Comparison of ENCODE assay signal across 8 cellular contexts in the genomic region with DNA sequence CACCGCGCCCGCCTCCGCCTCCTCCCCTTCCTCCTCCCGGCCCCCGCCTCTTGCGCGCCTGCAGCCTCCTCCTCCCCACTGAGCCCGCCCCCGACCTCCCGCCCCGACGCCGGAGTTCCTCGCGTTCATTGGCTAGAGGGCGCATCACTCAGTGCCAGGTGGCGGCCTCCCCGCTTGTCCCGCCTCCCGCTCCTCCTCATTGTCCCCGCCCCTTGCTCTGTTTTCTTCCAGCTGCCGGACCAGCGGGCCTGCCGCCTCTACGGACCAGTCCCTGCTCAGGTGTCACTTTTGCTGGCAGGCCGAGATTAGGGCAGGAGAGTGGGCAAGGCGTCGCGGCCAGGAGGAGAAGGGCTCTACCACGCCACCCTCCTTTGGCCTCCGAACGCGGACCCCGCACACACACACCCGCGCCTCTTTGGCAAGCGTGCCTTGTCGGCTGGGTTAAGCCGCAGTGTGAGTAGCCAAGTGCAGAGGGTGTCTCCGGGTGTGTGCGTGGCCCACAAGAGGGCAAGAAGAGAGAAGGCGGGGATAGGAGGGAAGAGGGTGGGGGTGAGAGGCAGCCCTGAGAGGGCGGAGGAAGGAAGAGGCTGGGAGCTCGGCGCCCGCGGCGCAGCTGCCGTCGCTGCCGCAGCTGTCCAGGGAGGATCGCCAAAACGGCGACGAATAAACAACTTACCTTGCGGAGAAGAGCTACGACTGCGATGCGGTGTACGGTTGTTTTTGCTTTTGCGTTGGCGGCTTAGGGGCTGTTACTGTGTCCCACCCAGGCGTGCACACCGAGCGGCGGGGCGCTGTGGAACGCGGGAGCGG. TPM values are rescaled to one million over a fixed set of nuclear protein-coding genes. Genes with fewer than 3 reads are reported as not detected.
DNase-seq lines count a peak whose midpoint lies in the region; ATAC-seq and TF ChIP-seq lines count a peak whose summit lies in the region.

No MANE protein-coding gene starts in this region.

- peaks cover 17 to 30% of the 10 kb centered on the region in 2 donors for H3K4me1 ChIP-seq in left lung

- peak in 1 of 2 donors; percentile 5 for TF ChIP-seq CTCF in left lung (IDR thresholded peaks at IDR 0.05)

- H3K4me3 ChIP-seq in left lung, result peak overlapping the region; percentile 75 to 94

- peak overlapping the region; percentile 96 to 98 for H3K27ac ChIP-seq in left lung

- H3K27me3 ChIP-seq in left lung, result no peaks in the 10 kb centered on the region

- peak; percentile 68 for ATAC-seq in GM19372 (IDR thresholded peaks at IDR 0.05; ENCODE audit: low read depth, unreplicated experiment)
- peak; percentile 80 for ATAC-seq in HG03521 (IDR thresholded peaks at IDR 0.05; ENCODE audit: unreplicated experiment)
- ATAC-seq in left lung, result peak; percentile 91

- DNase-seq in C1 segment of cervical spinal cord (lab: John Stamatoyannopoulos, UW) (peak; percentile 94 to 99 (median 98)), NCI-H526 treated with DMSO at 0.1 percent for 48 hours (lab: John Stamatoyannopoulos, UW) (peak; percentile 94), dedifferentiated amniotic fluid mesenchymal stem cell (ENCODE audit: extremely low spot score) (peak; percentile 97), left lung (peak; percentile 99 to 100)
- DNase-seq in activated CD4-positive, alpha-beta T cell treated with anti-CD3 and anti-CD28 coated beads, Interleukin-2, amount 50 U/mL, for 1 hour, result peak; percentile 99
- DNase-seq in stimulated activated CD4-positive, alpha-beta T cell treated with anti-CD3 and anti-CD28 coated beads, Interleukin-2, amount 100 ng/mL, for 4 hours (ENCODE audit: low read depth), result peak; percentile 99

- no peaks in the 10 kb centered on the region for H3K9me3 ChIP-seq in left lung

- intact Hi-C loops in left lung (cut with DNase I), result no loop called here

- H3K36me3 ChIP-seq in left lung, result no peaks in the 10 kb centered on the region

RNA-seq across cellular contexts. Expression of a gene that starts 0.4 kb away (rescaled TPM):
- total RNA-seq in left lung, result 10 to 100 TPM; 47.4 to 57.4 TPM

Comparison
In these comparisons a context has a peak if more than half of its experiments do, and no peak if none do; other contexts are left out.
1. Peak in every context shown above with its lines: DNase-seq, ATAC-seq, H3K4me3 ChIP-seq and H3K27ac ChIP-seq.